21 cellular contexts compared by ENCODE assay signal in the genomic region with DNA sequence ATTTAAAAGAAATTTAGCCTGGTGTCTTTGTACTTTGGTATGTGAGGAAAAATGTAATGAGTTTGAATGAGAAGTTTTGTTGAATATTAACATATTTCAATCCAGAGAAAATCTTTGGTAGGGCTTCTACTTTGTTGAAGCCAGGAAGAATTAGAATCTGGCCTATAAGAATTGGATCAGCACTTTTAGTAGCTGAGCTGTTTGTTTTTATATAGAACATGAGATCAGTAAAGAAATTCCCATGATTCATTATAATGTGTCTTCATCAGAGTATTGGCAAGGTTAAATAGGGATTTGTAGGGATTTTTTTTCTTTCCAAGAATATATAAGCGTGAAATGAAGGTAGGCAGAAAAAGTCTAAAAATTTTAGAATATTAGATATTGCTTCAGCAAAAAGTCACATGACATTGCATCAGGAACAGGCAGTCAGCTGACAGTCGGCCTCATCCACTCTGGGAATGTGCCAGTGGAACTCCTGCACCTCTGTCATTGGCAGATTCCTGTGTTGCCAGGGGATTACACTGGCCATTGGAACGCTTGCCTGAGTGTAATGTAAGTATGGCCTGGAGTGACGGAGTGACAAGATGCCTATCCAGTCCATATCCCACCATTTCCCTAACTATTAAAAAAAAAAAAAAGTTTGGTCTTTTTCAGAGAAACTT.
DNase-seq lines count a peak whose midpoint lies in the region; TF ChIP-seq lines count a peak whose summit lies in the region.
"Had no signal": no experiment of that assay in that cellular context is flagged by ENCODE, and none has a peak within 500 bp of the region (broad histone marks: within the 10 kb centered on the region; RNA-seq: fewer than 3 reads in every experiment).

No MANE protein-coding gene starts in this region.

- intact Hi-C loops in posterior cingulate gyrus (cut with DNase I) = no loop called here

- H2BK15ac ChIP-seq in neuronal stem cell (ENCODE audit: low read length) = no peak overlapping the region

- peaks cover 0 to 9% (median 5%) of the 10 kb centered on the region in 5 donors for H3K4me1 ChIP-seq in subcutaneous abdominal adipose tissue (ENCODE audit: control insufficient read depth in 5 of 5, insufficient read depth in 5 of 5, low read length in 5 of 5)
- H3K4me1 ChIP-seq in neuronal stem cell (ENCODE audit: control insufficient read depth in 2 of 2, insufficient read depth in 1 of 2, low read depth in 1 of 2, low read length in 2 of 2) = no peaks in the 10 kb centered on the region
- H3K4me1 ChIP-seq: BE2C had no signal

- H3K9me3 ChIP-seq in subcutaneous abdominal adipose tissue (ENCODE audit: control insufficient read depth in 5 of 5, low read length in 5 of 5) (no peaks in the 10 kb centered on the region), neuronal stem cell (replicated peaks in 1 of 2; ENCODE audit: control insufficient read depth in 2 of 2, insufficient read depth in 1 of 2, low read depth in 1 of 2, low read length in 2 of 2) (no peaks in the 10 kb centered on the region)
- H3K9me3 ChIP-seq: BE2C had no signal

- peaks cover 6 to 26% (median 19%) of the 10 kb centered on the region in 5 donors for H3K36me3 ChIP-seq in subcutaneous abdominal adipose tissue (ENCODE audit: control insufficient read depth in 5 of 5, insufficient read depth in 5 of 5, low read length in 5 of 5)
- H3K36me3 ChIP-seq in neuronal stem cell (replicated peaks in 1 of 2; ENCODE audit: control insufficient read depth in 2 of 2, insufficient read depth in 2 of 2, low read length in 2 of 2) = peaks cover 5 to 42% of the 10 kb centered on the region in 2 donors
- H3K36me3 ChIP-seq: BE2C had no signal

- H2AK5ac ChIP-seq in neuronal stem cell (ENCODE audit: low read depth, low read length) = no peak overlapping the region

- no peak overlapping the region for H3K4ac ChIP-seq in neuronal stem cell (ENCODE audit: low read length)

- H3K4me3 ChIP-seq in epithelial cell of proximal tubule (ENCODE audit: low read depth, low read length) (no peak overlapping the region), subcutaneous abdominal adipose tissue (ENCODE audit: low read depth in 1 of 5, low read length in 5 of 5) (no peak overlapping the region), neuronal stem cell (ENCODE audit: low read length in 2 of 2) (no peak overlapping the region)
- H3K4me3 ChIP-seq: skin epidermis had no signal

- no peak overlapping the region for H3K18ac ChIP-seq in neuronal stem cell (ENCODE audit: low read length)

- H2AFZ ChIP-seq in neuronal stem cell (ENCODE audit: low read length) = no peak overlapping the region

- no peak overlapping the region for H4K8ac ChIP-seq in neuronal stem cell (ENCODE audit: low read depth, low read length)

- peak; percentile 10 for DNase-seq in DMS 273 (lab: John Stamatoyannopoulos, UW; ENCODE audit: unreplicated experiment)
- DNase-seq in DMS 273 treated with DMSO at 0.1 percent for 48 hours (lab: John Stamatoyannopoulos, UW) = no peak
- DNase-seq in epithelial cell of proximal tubule (ENCODE audit: low read depth) = peak; percentile 9
- DNase-seq in kidney tubule cell (ENCODE audit: low spot score) = peak; percentile 50
- no peak for DNase-seq in neuronal stem cell (ENCODE audit: low spot score)
- DNase-seq in NCI-H2227 (lab: John Stamatoyannopoulos, UW; ENCODE audit: unreplicated experiment) = no peak
- DNase-seq in posterior cingulate gyrus = no peak
- DNase-seq: activated naive CD4-positive, alpha-beta T cell treated with Interleukin-2 at 50 U/mL for 16 hours; activated T-cell treated with anti-CD3 and anti-CD28 coated beads, Interleukin-2, amount 50 U/mL, for 1 hour; BE2C; central memory CD4-positive, alpha-beta T cell; DND-41; left colon; naive thymus-derived CD8-positive, alpha-beta T cell; NCI-H1694; NCI-H748 treated with DMSO at 0.1 percent for 48 hours; stimulated activated naive B cell treated with anti-CD40 and anti-IgM and Interleukin-4, amounts not matched to agents 10 μg/mL and 1 μg/mL and 100 μg/mL, for 72 hours; T-cell had no signal

- H3K4me2 ChIP-seq in neuronal stem cell (ENCODE audit: insufficient read depth, low read length, poor library complexity, severe bottlenecking) = no peak overlapping the region

- no CpG with 5 or more reads among the region's 4 CpGs for WGBS in neuronal stem cell (ENCODE audit: extremely low coverage in 2 of 2, insufficient read length in 2 of 2, insufficient replicate concordance in 1 of 2), 2 donors

- H3K27me3 ChIP-seq in subcutaneous abdominal adipose tissue (ENCODE audit: control insufficient read depth in 5 of 5, insufficient read depth in 4 of 5, low read length in 5 of 5) = no peaks in the 10 kb centered on the region
- no peaks in the 10 kb centered on the region for H3K27me3 ChIP-seq in neuronal stem cell (ENCODE audit: control insufficient read depth in 3 of 3, insufficient read depth in 3 of 3, low read depth in 1 of 3, low read length in 3 of 3)
- H3K27me3 ChIP-seq: BE2C had no signal

- no peak overlapping the region for H3K14ac ChIP-seq in neuronal stem cell (ENCODE audit: low read length)

- no peak overlapping the region for H2BK5ac ChIP-seq in neuronal stem cell (ENCODE audit: low read length)

- no peak for TF ChIP-seq CTCF in epithelial cell of proximal tubule (conservative IDR thresholded peaks at IDR 0.05; ENCODE audit: low read depth, low read length)

- no peak overlapping the region for H4K91ac ChIP-seq in neuronal stem cell (ENCODE audit: low read depth, low read length, poor library complexity)

- H3K27ac ChIP-seq in subcutaneous abdominal adipose tissue (ENCODE audit: low read depth, low read length) (peak overlapping the region; percentile 2), neuronal stem cell (replicated peaks; ENCODE audit: low read length) (no peak overlapping the region)
- H3K27ac ChIP-seq: 22Rv1 had no signal

- no peaks in the 10 kb centered on the region for H3K79me1 ChIP-seq in neuronal stem cell (ENCODE audit: low read depth, low read length)

- H3K9ac ChIP-seq in subcutaneous abdominal adipose tissue (ENCODE audit: low read length in 5 of 5) (no peak overlapping the region), neuronal stem cell (ENCODE audit: low read depth, low read length, poor library complexity) (no peak overlapping the region)

- H3K23ac ChIP-seq in neuronal stem cell (ENCODE audit: low read depth, low read length, poor library complexity) = no peak overlapping the region

- H2BK12ac ChIP-seq in neuronal stem cell (ENCODE audit: low read length) = no peak overlapping the region

- H2BK120ac ChIP-seq in neuronal stem cell (ENCODE audit: low read depth, low read length) = no peak overlapping the region

Comparison
In these comparisons a context has a peak if more than half of its experiments do, and no peak if none do; other contexts are left out.
1. DNase-seq: peak in DMS 273 (single experiment), epithelial cell of proximal tubule (single experiment) and kidney tubule cell (single experiment); none in DMS 273 treated with DMSO at 0.1 percent for 48 hours (single experiment), neuronal stem cell (single experiment), NCI-H2227 (single experiment) and posterior cingulate gyrus (0 of 10).